ENCODE assay signal across 14 cellular contexts in genomic region chr7:99020413-99020715, GRCh38.
DNase-seq lines count a peak whose midpoint lies in the region; ATAC-seq and TF ChIP-seq lines count a peak whose summit lies in the region.
"Had no signal": no experiment of that assay in that cellular context is flagged by ENCODE, and none has a peak within 500 bp of the region (broad histone marks: within the 10 kb centered on the region; RNA-seq: fewer than 3 reads in every experiment).

No MANE protein-coding gene starts in this region.

- WGBS in prostate gland: 72% methylated on average over 3 of the region's 3 CpGs

- no peak for ATAC-seq in HG02610 (IDR thresholded peaks at IDR 0.05; ENCODE audit: unreplicated experiment)
- ATAC-seq: GM12878 had no signal

- TF ChIP-seq POLR2A in prostate gland (IDR thresholded peaks at IDR 0.05): no peak

- H3K27me3 Mint-ChIP-seq in progenitor cell of endocrine pancreas: no peaks in the 10 kb centered on the region
- H3K27me3 Mint-ChIP-seq: B cell; CD4-positive, alpha-beta memory T cell had no signal

- H3K27me3 ChIP-seq in cardiac muscle cell: no peaks in the 10 kb centered on the region
- H3K27me3 ChIP-seq in left ventricle myocardium inferior (ENCODE audit: low read depth): no peaks in the 10 kb centered on the region
- no peaks in the 10 kb centered on the region for H3K27me3 ChIP-seq in prostate gland (replicated peaks; ENCODE audit: insufficient read depth)

- peak overlapping the region; percentile 22 for H3K27ac Mint-ChIP-seq in progenitor cell of endocrine pancreas
- H3K27ac Mint-ChIP-seq: B cell, HFFc6 had no signal

- peaks cover 15% of the 10 kb centered on the region for H3K4me1 Mint-ChIP-seq in progenitor cell of endocrine pancreas (ENCODE audit: low read depth)

- H3K4me3 ChIP-seq in cardiac muscle cell: no peak overlapping the region
- H3K4me3 ChIP-seq in left ventricle myocardium inferior: no peak overlapping the region
- H3K4me3 ChIP-seq in prostate gland: no peak overlapping the region
- H3K4me3 ChIP-seq: GM12878 had no signal

- H3K9me3 ChIP-seq in cardiac muscle cell (ENCODE audit: low read depth) (no peaks in the 10 kb centered on the region), left ventricle myocardium inferior (replicated peaks) (no peaks in the 10 kb centered on the region), prostate gland (no peaks in the 10 kb centered on the region)

- H3K27ac ChIP-seq in cardiac muscle cell: peak overlapping the region; percentile 39
- H3K27ac ChIP-seq in left ventricle myocardium inferior (replicated peaks): no peak overlapping the region
- H3K27ac ChIP-seq in prostate gland: no peak overlapping the region

- no peak for TF ChIP-seq CTCF in cardiac muscle cell (IDR thresholded peaks at IDR 0.05; ENCODE audit: low read depth, low read length)
- TF ChIP-seq CTCF in left ventricle myocardium inferior (IDR thresholded peaks at IDR 0.05; ENCODE audit: borderline replicate concordance): no peak
- no peak for TF ChIP-seq CTCF in progenitor cell of endocrine pancreas (IDR thresholded peaks at IDR 0.05; ENCODE audit: unreplicated experiment)
- no peak for TF ChIP-seq CTCF in prostate gland (IDR thresholded peaks at IDR 0.05)

- peaks cover 20% of the 10 kb centered on the region for H3K36me3 ChIP-seq in cardiac muscle cell
- peaks cover 24% of the 10 kb centered on the region for H3K36me3 ChIP-seq in left ventricle myocardium inferior
- no peaks in the 10 kb centered on the region for H3K36me3 ChIP-seq in prostate gland

- H3K36me3 Mint-ChIP-seq in progenitor cell of endocrine pancreas (ENCODE audit: insufficient read depth): peaks cover 32% of the 10 kb centered on the region

- no peak overlapping the region for H3K4me3 Mint-ChIP-seq in progenitor cell of endocrine pancreas (ENCODE audit: low read depth)
- H3K4me3 Mint-ChIP-seq: B cell; CD4-positive, alpha-beta memory T cell; HFFc6 had no signal

- peaks cover 3% of the 10 kb centered on the region for H3K4me1 ChIP-seq in cardiac muscle cell (ENCODE audit: low read depth)
- peaks cover 3% of the 10 kb centered on the region for H3K4me1 ChIP-seq in left ventricle myocardium inferior
- no peaks in the 10 kb centered on the region for H3K4me1 ChIP-seq in prostate gland (replicated peaks)

- DNase-seq in cardiac muscle cell (ENCODE audit: low read depth in 1 of 2, low spot score in 1 of 2) (no peak), left ventricle myocardium inferior (no peak), ecto neural progenitor cell (ENCODE audit: low spot score) (peak; percentile 18), progenitor cell of endocrine pancreas (ENCODE audit: low spot score, unreplicated experiment) (no peak), prostate gland (ENCODE audit: low spot score) (no peak), globus pallidus (ENCODE audit: low spot score) (no peak)
- DNase-seq: C1 segment of cervical spinal cord; CD4-positive, alpha-beta memory T cell; DMS79; HCEC 1CT; HFFc6 had no signal

- intact Hi-C loops in left ventricle myocardium inferior (cut with micrococcal nuclease) (no loop called here), prostate gland (cut with DNase I) (no loop called here)

- H3K9me3 Mint-ChIP-seq in progenitor cell of endocrine pancreas (ENCODE audit: low read depth): peaks cover 5% of the 10 kb centered on the region
- H3K9me3 Mint-ChIP-seq: CD4-positive, alpha-beta memory T cell; HFFc6 had no signal
